In the genomic region with DNA sequence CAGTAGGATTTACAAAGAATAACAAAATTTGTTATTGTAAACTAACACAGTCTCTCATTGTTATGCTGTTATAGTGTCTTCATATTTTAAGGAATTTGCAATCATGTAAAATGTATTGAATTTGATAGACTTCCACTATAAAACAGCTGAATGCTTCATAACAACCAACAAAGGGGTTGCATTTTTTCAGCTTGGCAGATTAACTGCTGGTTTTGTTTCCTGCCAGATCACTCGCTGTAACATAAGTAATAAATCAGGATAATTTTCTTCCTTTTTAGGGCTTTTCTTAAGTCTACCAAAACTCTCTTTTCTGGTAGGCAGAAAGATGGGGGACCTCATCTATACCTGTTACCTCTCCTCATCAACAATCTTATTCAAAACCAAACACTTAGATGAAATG, we compare ENCODE assay signal across 23 cellular contexts.
"Had no signal": no experiment of that assay in that cellular context is flagged by ENCODE, and none has a peak within 500 bp of the region (broad histone marks: within the 10 kb centered on the region; RNA-seq: fewer than 3 reads in every experiment).

No MANE protein-coding gene starts in this region.

- DNase-seq: natural killer cell; nephron progenitor cell; nucleus accumbens; pancreas; right cardiac atrium; right lobe of liver; sigmoid colon; small intestine; stimulated activated CD4-positive, alpha-beta T cell treated with anti-CD3 and anti-CD28 coated beads, Interleukin-15, amount 100 ng/mL, for 24 hours; stimulated activated CD4-positive, alpha-beta T cell treated with anti-CD3 and anti-CD28 coated beads, Interleukin-2, amount 100 ng/mL, for 24 hours; stimulated activated CD4-positive, alpha-beta T cell treated with anti-CD3 and anti-CD28 coated beads, Interleukin-2, amount 100 ng/mL, for 48 hours; stimulated activated CD4-positive, alpha-beta T cell treated with anti-CD3 and anti-CD28 coated beads, Interleukin-4, amount 100 ng/mL, for 24 hours; stimulated activated naive B cell treated with anti-CD40 and anti-IgM and Interleukin-4, amounts not matched to agents 10 μg/mL and 1 μg/mL and 100 μg/mL, for 72 hours; stimulated activated naive CD4-positive, alpha-beta T cell treated with Interleukin-2 at 50 U/mL for 16 hours; stomach; thyroid gland; trophoblast cell had no signal

- H3K27ac ChIP-seq: neutrophil, pancreas, prostate gland, right lobe of liver, sigmoid colon, stomach, thoracic aorta, thyroid gland, tibial nerve, upper lobe of left lung, vagina had no signal

- H3K9me3 ChIP-seq: neutrophil, pancreas, prostate gland, right lobe of liver, sigmoid colon, thoracic aorta, thyroid gland, tibial nerve, upper lobe of left lung, vagina had no signal

- H3K36me3 ChIP-seq: neutrophil, pancreas, prostate gland, right lobe of liver, sigmoid colon, stomach, thoracic aorta, thyroid gland, tibial nerve, upper lobe of left lung, vagina had no signal

- H3K4me3 ChIP-seq: pancreas, prostate gland, right lobe of liver, sigmoid colon, stomach, thoracic aorta, thyroid gland, tibial nerve, upper lobe of left lung, vagina had no signal
